ENCODE assay signal across 8 cellular contexts in the genomic region with DNA sequence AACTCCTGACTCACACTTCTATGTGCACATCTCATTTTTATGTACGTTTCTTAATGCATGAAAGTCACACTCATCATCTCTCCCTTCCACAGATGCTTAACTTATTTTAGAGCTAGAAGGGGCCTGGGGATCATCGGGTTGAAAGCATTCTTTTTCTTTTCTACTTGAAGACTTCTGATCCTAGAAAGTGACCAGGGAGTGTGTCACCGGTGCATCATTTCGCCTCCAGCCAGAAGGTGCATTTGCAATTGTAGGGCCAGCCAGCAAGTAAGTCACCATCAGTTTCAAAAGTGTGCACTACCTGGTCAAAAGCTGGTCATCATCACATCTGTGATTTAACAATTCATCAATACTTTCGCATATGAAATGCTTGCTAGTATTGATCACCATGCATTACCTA.
DNase-seq lines count a peak whose midpoint lies in the region; ATAC-seq, FAIRE-seq and TF ChIP-seq lines count a peak whose summit lies in the region.
"Not testable (repeated sequence)": the region's sequence is repeated elsewhere in the genome, so short reads cannot be mapped to it uniquely, and the experiment has no call there.

No MANE protein-coding gene starts in this region.

- not testable (repeated sequence) for H3K4me3 ChIP-seq in PC-3 (ENCODE audit: low read length); astrocyte (ENCODE audit: insufficient read depth, low read depth, low read length); HepG2 (replicated peaks in 1 of 3; ENCODE audit: insufficient read depth in 1 of 3, low read depth in 2 of 3, low read length in 3 of 3); psoas muscle; gastrocnemius medialis

- not testable (repeated sequence) for H3K9me2 ChIP-seq in PC-3 (replicated peaks; ENCODE audit: low read length)

- H3F3A ChIP-seq in PC-3 (ENCODE audit: low read length, unreplicated experiment) = not testable (repeated sequence)

- H2AFZ ChIP-seq in PC-3 (ENCODE audit: low read length); astrocyte (ENCODE audit: low read depth, low read length); HepG2 (ENCODE audit: low read length): not testable (repeated sequence)

- TF ChIP-seq EP300 in HepG2 (IDR thresholded peaks at IDR 0.05; ENCODE audit: low read depth in 2 of 2, low read length in 2 of 2); HepG2 (CRISPR knock-in tag; IDR thresholded peaks at IDR 0.05; ENCODE audit: borderline replicate concordance): not testable (repeated sequence)

- WGBS in HepG2 (ENCODE audit: low lambda C conversion rate) = 93% methylated on average over 5 of the region's 5 CpGs
- 62 to 69% (median 62%) methylated on average over 5 of the region's 5 CpGs for WGBS in psoas muscle, 3 donors

- not testable (repeated sequence) for H3K79me2 ChIP-seq in PC-3 (ENCODE audit: low read length); astrocyte (ENCODE audit: insufficient read depth, low read length); HepG2 (ENCODE audit: insufficient read depth, low read length)

- not testable (repeated sequence) for H3K9me3 ChIP-seq in PC-3 (ENCODE audit: low read length); astrocyte (ENCODE audit: insufficient read depth, low read depth, low read length); HepG2 (ENCODE audit: low read length); psoas muscle; gastrocnemius medialis

- H3K27ac ChIP-seq in PC-3 (ENCODE audit: low read length) (peak overlapping the region; percentile 17; the same call in 1 of the 2 replicates), psoas muscle (peak overlapping the region; percentile 63), gastrocnemius medialis (peak overlapping the region; percentile 82 to 90 (median 87))
- not testable (repeated sequence) for H3K27ac ChIP-seq in astrocyte (ENCODE audit: low read depth, low read length); HepG2 (ENCODE audit: extremely low read length, insufficient read depth, low read length)

- peak; percentile 57 for DNase-seq in ELR (ENCODE audit: low read depth)
- not testable (repeated sequence) for DNase-seq in HTR-8/SVneo (ENCODE audit: insufficient read length, low spot score); astrocyte (ENCODE audit: low read depth); HepG2 (ENCODE audit: low spot score); psoas muscle; gastrocnemius medialis
- DNase-seq in PC-3 = peak; percentile 59
- DNase-seq in RPMI7951 (ENCODE audit: low read depth) = peak; percentile 46

- H3K36me3 Mint-ChIP-seq in astrocyte (ENCODE audit: low read depth, unreplicated experiment) = not testable (repeated sequence)

- intact Hi-C loops in PC-3 (cut with micrococcal nuclease); HepG2 (cut with micrococcal nuclease; ENCODE audit: unreplicated experiment); psoas muscle (cut with DNase I); gastrocnemius medialis (cut with DNase I; ENCODE audit: low total_unique reads): not testable (repeated sequence)

- H3K27me3 Mint-ChIP-seq in astrocyte (ENCODE audit: low read depth, unreplicated experiment) = not testable (repeated sequence)

- not testable (repeated sequence) for BruUV-seq in PC-3 (replicated peaks; lab: Mats Ljungman, UMichigan); HepG2 (replicated peaks; lab: Mats Ljungman, UMichigan)

- in situ Hi-C loops in HepG2 (cut with HindIII; ENCODE audit: extremely low pct_ligation_motif_present, low pct_unique_long_range_greater_than_20kb) = not testable (repeated sequence)
- in situ Hi-C loops in gastrocnemius medialis (cut with MboI; ENCODE audit: low sequenced_read_pairs in 4 of 4) = loop anchor here in 1 of 4 donors (25.0 kb wide), 1 partner anchor 1150 kb away; no protein-coding TSS in a partner anchor

- CTCF ChIA-PET in PC-3 (lab: Charles Lee) = not testable (repeated sequence)
- CTCF ChIA-PET in HepG2 (lab: Yijun Ruan, JAX; ENCODE audit: low intra/inter-chr PET ratio, low total read pairs) = interaction anchor here (1.5 kb wide), 1 partner anchor 23 kb away, joined by 3 read pairs; no protein-coding TSS in a partner anchor

- not testable (repeated sequence) for H3K27me3 ChIP-seq in PC-3 (ENCODE audit: low read length); astrocyte (ENCODE audit: insufficient read depth, low read length); HepG2 (ENCODE audit: control insufficient read depth in 1 of 2, insufficient read depth in 2 of 2, low read length in 2 of 2); psoas muscle (ENCODE audit: insufficient read depth in 3 of 3, low read length in 2 of 3); gastrocnemius medialis

- TF ChIP-seq RAD21 in HepG2 (CRISPR knock-in tag; IDR thresholded peaks at IDR 0.05) = not testable (repeated sequence)

- TF ChIP-seq POLR2A in HepG2 (IDR thresholded peaks at IDR 0.05; ENCODE audit: insufficient read depth in 1 of 2, low read depth in 2 of 2, low read length in 2 of 2); gastrocnemius medialis (IDR thresholded peaks at IDR 0.05): not testable (repeated sequence)

- POLR2A ChIA-PET in PC-3 (lab: Charles Lee; ENCODE audit: unreplicated experiment) = interaction anchor here (0.7 kb wide), 1 partner anchor 349 kb away, joined by 5 read pairs; no protein-coding TSS in a partner anchor
- POLR2A ChIA-PET in HepG2 (lab: Yijun Ruan, JAX) = not testable (repeated sequence)

- H3K9me3 Mint-ChIP-seq in astrocyte (ENCODE audit: unreplicated experiment) = not testable (repeated sequence)

- peak; percentile 75 for FAIRE-seq in HTR-8/SVneo (lab: Jason Lieb, UNC)
- peak; percentile 43 for FAIRE-seq in astrocyte (lab: Jason Lieb, UNC)
- peak; percentile 36 for FAIRE-seq in HepG2 (lab: Jason Lieb, UNC)

- not testable (repeated sequence) for H4K20me1 ChIP-seq in PC-3 (ENCODE audit: low read length); HepG2 (ENCODE audit: insufficient read depth, low read length)
- H4K20me1 ChIP-seq in astrocyte (ENCODE audit: insufficient read depth, low read length) = peaks cover 33% of the 10 kb centered on the region

- not testable (repeated sequence) for H3K9ac ChIP-seq in PC-3 (ENCODE audit: low read length); astrocyte (ENCODE audit: low read length); HepG2 (ENCODE audit: insufficient read depth, low read depth, low read length)

- not testable (repeated sequence) for H3K36me3 ChIP-seq in PC-3 (ENCODE audit: low read depth, low read length); HepG2 (replicated peaks in 1 of 2; ENCODE audit: control insufficient read depth in 1 of 2, insufficient read depth in 2 of 2, low read length in 2 of 2)
- H3K36me3 ChIP-seq in astrocyte (ENCODE audit: insufficient read depth, low read length) (peaks cover 10% of the 10 kb centered on the region), psoas muscle (ENCODE audit: insufficient read depth in 1 of 2, low read depth in 1 of 2) (peaks cover 0 to 85% of the 10 kb centered on the region in 2 donors), gastrocnemius medialis (peaks cover 3 to 55% of the 10 kb centered on the region in 2 donors)

- H3K4me3 Mint-ChIP-seq in astrocyte (ENCODE audit: unreplicated experiment) = not testable (repeated sequence)

- TF ChIP-seq CTCF in PC-3 (conservative IDR thresholded peaks at IDR 0.05; ENCODE audit: low read depth, low read length); astrocyte (IDR thresholded peaks at IDR 0.05; ENCODE audit: insufficient read depth, low read depth, low read length); HepG2 (CRISPR knock-in tag; IDR thresholded peaks at IDR 0.05); psoas muscle (IDR thresholded peaks at IDR 0.05); gastrocnemius medialis (IDR thresholded peaks at IDR 0.05 in 4 of 5, conservative IDR thresholded peaks at IDR 0.05 in 1 of 5): not testable (repeated sequence)

- not testable (repeated sequence) for H3K27ac Mint-ChIP-seq in astrocyte (ENCODE audit: unreplicated experiment)

- 0 out of 2 replicates have a peak, but pooled peaks have one; percentile 25 for ATAC-seq in PC-3
- ATAC-seq in HepG2, psoas muscle, gastrocnemius medialis: not testable (repeated sequence)

- H3K4me2 ChIP-seq in PC-3 (ENCODE audit: low read length); astrocyte (ENCODE audit: low read length); HepG2 (ENCODE audit: low read depth, low read length): not testable (repeated sequence)

- H3K4me1 Mint-ChIP-seq in astrocyte (ENCODE audit: low read depth, unreplicated experiment) = not testable (repeated sequence)

- peaks cover 32% of the 10 kb centered on the region for H3K4me1 ChIP-seq in PC-3 (ENCODE audit: insufficient read depth, low read length)
- H3K4me1 ChIP-seq in astrocyte (ENCODE audit: insufficient read depth, low read length) = not testable (repeated sequence)
- H3K4me1 ChIP-seq in HepG2 (ENCODE audit: insufficient read depth, low read length) = peaks cover 16% of the 10 kb centered on the region
- peaks cover 43% of the 10 kb centered on the region for H3K4me1 ChIP-seq in psoas muscle
- peaks cover 48 to 51% of the 10 kb centered on the region in 2 donors for H3K4me1 ChIP-seq in gastrocnemius medialis
